1 cellular context compared by ENCODE assay signal in genomic region chr7:99273561-99273960, GRCh38.
TF ChIP-seq lines count a peak whose summit lies in the region.

No MANE protein-coding gene starts in this region.

TF ChIP-seq in K562, 482 proteins besides CTCF, POLR2A, EP300 and RAD21:
- TF ChIP-seq HDAC1 (IDR thresholded peaks at IDR 0.05) (peak in 1 of 2 experiments; percentile 38; a peak in 1 of 4 replicates), NKRF (IDR thresholded peaks at IDR 0.05; ENCODE audit: borderline replicate concordance) (0 out of 2 replicates have a peak, but pooled peaks have one; percentile 43), BCOR (IDR thresholded peaks at IDR 0.05) (peak; percentile 67; the same call in 1 of the 2 replicates), NCOA4 (IDR thresholded peaks at IDR 0.05; ENCODE audit: partially characterized antibody) (peak; percentile 21), PHB2 (IDR thresholded peaks at IDR 0.05; ENCODE audit: low read depth) (peak; percentile 47; the same call in 1 of the 2 replicates), ZNF512 (tag; IDR thresholded peaks at IDR 0.05) (peak; percentile 81), RBM25 (IDR thresholded peaks at IDR 0.05; ENCODE audit: low read depth, low read length, severe bottlenecking) (peak; percentile 33), ZNF121 (CRISPR knock-in tag; conservative IDR thresholded peaks at IDR 0.05) (peak; percentile 73), TAF7 (tag; IDR thresholded peaks at IDR 0.05) (0 out of 2 replicates have a peak, but pooled peaks have one; percentile 42), LARP7 (IDR thresholded peaks at IDR 0.05) (0 out of 2 replicates have a peak, but pooled peaks have one; percentile 77), MLLT1 (IDR thresholded peaks at IDR 0.05) (0 out of 4 replicates have a peak, but pooled peaks of 1 of the 2 experiments have one; percentile 39)
